In the genomic region with DNA sequence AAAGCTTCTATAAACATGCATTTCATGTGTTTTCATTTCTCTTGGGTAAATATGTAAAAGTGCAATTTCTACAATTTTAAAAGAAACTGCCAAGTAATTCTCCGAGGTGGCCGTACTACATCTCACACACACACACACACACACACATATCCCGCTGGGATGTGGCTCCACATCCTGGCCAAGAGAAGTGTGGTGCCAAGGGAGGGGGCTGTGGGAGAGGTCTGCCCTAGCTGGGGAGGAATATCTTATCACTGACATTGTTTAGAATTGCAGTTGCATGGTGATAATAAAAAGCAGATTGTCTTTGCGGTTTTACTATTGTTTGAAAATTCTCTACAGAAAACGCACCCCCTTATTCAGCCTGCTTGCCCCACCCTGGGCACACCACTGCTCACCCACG, we compare ENCODE assay signal across 23 cellular contexts.
DNase-seq lines count a peak whose midpoint lies in the region; ATAC-seq, FAIRE-seq and TF ChIP-seq lines count a peak whose summit lies in the region.
"Had no signal": no experiment of that assay in that cellular context is flagged by ENCODE, and none has a peak within 500 bp of the region (broad histone marks: within the 10 kb centered on the region; RNA-seq: fewer than 3 reads in every experiment).

No MANE protein-coding gene starts in this region.

- no peak for ATAC-seq in HG03520 (IDR thresholded peaks at IDR 0.05; ENCODE audit: unreplicated experiment)

- no peaks in the 10 kb centered on the region for H3K36me3 Mint-ChIP-seq in endodermal cell (ENCODE audit: low read depth)
- H3K36me3 Mint-ChIP-seq: IgD-negative memory B cell had no signal

- TF ChIP-seq CTCF in HFF-Myc (IDR thresholded peaks at IDR 0.05; ENCODE audit: low read depth, low read length, missing control alignments) (no peak), endodermal cell (conservative IDR thresholded peaks at IDR 0.05) (no peak), fibroblast of villous mesenchyme (IDR thresholded peaks at IDR 0.05; ENCODE audit: insufficient read depth, low read depth, low read length) (no peak)

- H3K4me1 Mint-ChIP-seq in endodermal cell, result peaks cover 31% of the 10 kb centered on the region
- H3K4me1 Mint-ChIP-seq: B cell, IgD-negative memory B cell had no signal

- H3K4me1 ChIP-seq in endodermal cell (ENCODE audit: control insufficient read depth, insufficient read depth, low read length), result peaks cover 7% of the 10 kb centered on the region
- H3K4me1 ChIP-seq: Peyer's patch had no signal

- no peak overlapping the region for H3K4me3 Mint-ChIP-seq in endodermal cell
- H3K4me3 Mint-ChIP-seq: B cell, IgD-negative memory B cell had no signal

- H3K27me3 Mint-ChIP-seq in endodermal cell (ENCODE audit: insufficient read depth), result no peaks in the 10 kb centered on the region
- H3K27me3 Mint-ChIP-seq: B cell, IgD-negative memory B cell had no signal

- H3K27me3 ChIP-seq in endodermal cell (ENCODE audit: control insufficient read depth, insufficient read depth, low read length, poor library complexity, severe bottlenecking), result no peaks in the 10 kb centered on the region
- H3K27me3 ChIP-seq: Peyer's patch, SJSA1 had no signal

- no peak overlapping the region for H3K9ac ChIP-seq in endodermal cell (ENCODE audit: extremely low read depth, low read length, poor library complexity, severe bottlenecking)
- H3K9ac ChIP-seq: GM23248 had no signal

- H3K9me3 Mint-ChIP-seq in endodermal cell, result no peaks in the 10 kb centered on the region

- 89 to 90% methylated on average over 2 to 4 of the region's 6 CpGs for WGBS in endodermal cell (ENCODE audit: insufficient coverage in 1 of 2, insufficient read length in 1 of 2), 2 experiments

- no peaks in the 10 kb centered on the region for H3K36me3 ChIP-seq in endodermal cell (ENCODE audit: control insufficient read depth, insufficient read depth, low read length)
- H3K36me3 ChIP-seq: Peyer's patch, SJSA1 had no signal

- no peak overlapping the region for H3K27ac Mint-ChIP-seq in endodermal cell
- H3K27ac Mint-ChIP-seq: B cell, IgD-negative memory B cell had no signal

- DNase-seq in HFF-Myc (ENCODE audit: extremely low read depth, low read depth) (peak; percentile 12), endodermal cell (no peak), fibroblast of villous mesenchyme (ENCODE audit: low read depth) (peak; percentile 13), GM19239 (ENCODE audit: insufficient read length, low spot score) (no peak), kidney tubule cell (ENCODE audit: low spot score) (no peak)
- DNase-seq in activated CD4-positive, alpha-beta T cell treated with anti-CD3 and anti-CD28 coated beads for 4 hours, result no peak
- DNase-seq: DMS79 treated with DMSO at 0.1 percent for 48 hours; GM23248; HCEC 1CT; Karpas-422; NCI-H1048; NCI-H1436; NCI-H2029; NCI-H2171; NCI-H446 treated with DMSO at 0.1 percent for 48 hours; NCI-H69; NK-92 treated with Interleukin-12 subunit alpha and Interleukin-12 subunit beta, amount 100 ng/mL, for 24 hours; Peyer's patch had no signal

- H3K4me3 ChIP-seq in HFF-Myc (replicated peaks; ENCODE audit: low read depth, low read length) (no peak overlapping the region), endodermal cell (ENCODE audit: low read length) (peak overlapping the region; percentile 7), fibroblast of villous mesenchyme (ENCODE audit: low read depth, low read length) (no peak overlapping the region)
- H3K4me3 ChIP-seq: GM23248, Peyer's patch, SJSA1 had no signal

- no peak overlapping the region for H3K27ac ChIP-seq in endodermal cell (ENCODE audit: low read depth, low read length)
- H3K27ac ChIP-seq: GM23248, Peyer's patch, SJSA1 had no signal

- no peak for FAIRE-seq in GM19239 (lab: Jason Lieb, UNC)
- FAIRE-seq: G401.6 had no signal

- no peaks in the 10 kb centered on the region for H3K9me3 ChIP-seq in endodermal cell (ENCODE audit: control insufficient read depth, low read length)
- H3K9me3 ChIP-seq: Peyer's patch, SJSA1 had no signal

Comparison
In these comparisons a context has a peak if more than half of its experiments do, and no peak if none do; other contexts are left out.
1. DNase-seq: peak in HFF-Myc (single experiment) and fibroblast of villous mesenchyme (single experiment); none in endodermal cell (single experiment), GM19239 (single experiment), kidney tubule cell (single experiment) and activated CD4-positive, alpha-beta T cell treated with anti-CD3 and anti-CD28 coated beads for 4 hours (0 of 2).